ENCODE assay signal across 11 cellular contexts in the genomic region with DNA sequence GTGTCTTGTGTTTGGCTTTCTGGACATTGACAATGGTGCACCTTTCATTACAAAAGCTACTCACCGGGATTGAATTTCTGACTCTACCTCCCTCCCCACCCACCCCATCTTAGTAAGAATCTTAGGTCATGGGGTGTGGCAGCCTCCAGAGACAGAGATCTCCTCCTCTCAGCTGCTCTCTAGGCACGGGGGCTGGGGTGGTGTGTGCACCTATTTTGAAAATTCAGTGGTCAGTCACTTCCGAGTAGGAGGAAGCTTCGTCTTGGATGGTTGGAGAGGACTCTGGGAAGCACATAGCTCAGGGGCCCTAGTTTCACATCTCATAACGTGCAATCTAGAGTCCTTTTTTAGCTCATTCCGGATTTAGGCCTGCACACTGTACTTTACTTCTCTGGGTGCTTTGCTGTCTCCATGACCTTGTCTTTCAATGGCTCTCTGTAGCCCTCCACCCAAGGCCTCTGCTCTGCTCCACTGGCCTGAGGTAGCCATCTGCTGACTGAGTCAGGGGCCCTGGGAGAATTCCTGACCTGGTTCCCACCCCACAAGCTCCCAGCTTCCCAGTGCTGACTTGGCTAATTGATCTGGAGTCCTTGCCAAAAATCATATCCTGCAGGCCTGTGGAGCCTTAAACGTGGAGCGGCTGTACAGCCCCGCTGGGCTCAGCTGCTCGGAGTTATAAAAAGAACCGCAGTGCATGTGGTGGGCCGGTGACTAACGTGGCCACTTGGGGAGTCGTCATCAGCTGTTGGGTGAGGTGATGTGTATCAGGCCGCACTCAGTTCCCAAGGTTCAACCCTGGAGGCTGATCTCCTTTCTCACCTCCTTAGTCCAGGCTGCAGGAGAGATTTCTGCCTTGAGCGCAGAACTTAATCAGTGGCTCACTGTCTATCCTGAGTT. TPM values are rescaled to one million over a fixed set of nuclear protein-coding genes. Genes with fewer than 3 reads are reported as not detected.
A peak's percentile ranks its signal among the peaks of the same experiment; 100 is the strongest.
DNase-seq lines count a peak whose midpoint lies in the region; ATAC-seq and TF ChIP-seq lines count a peak whose summit lies in the region.
"Had no signal": no experiment of that assay in that cellular context is flagged by ENCODE, and none has a peak within 500 bp of the region (broad histone marks: within the 10 kb centered on the region; RNA-seq: fewer than 3 reads in every experiment).

No MANE protein-coding gene starts in this region.

- POLR2A ChIA-PET in HEK293 (lab: Yijun Ruan, JAX), result no interaction called here
- POLR2A ChIA-PET in CD8-positive, alpha-beta T cell (lab: Charles Lee), result no interaction called here
- POLR2A ChIA-PET in activated CD8-positive, alpha-beta T cell treated with anti-CD3 and anti-CD28 coated beads, Interleukin-2, amount 10 ng/mL, durations not matched to agents 7 days and 5 days (lab: Charles Lee), result no interaction called here

- H3K4me1 Mint-ChIP-seq in CD8-positive, alpha-beta T cell (ENCODE audit: low read depth), result peaks cover 9% of the 10 kb centered on the region
- peaks cover 13% of the 10 kb centered on the region for H3K4me1 Mint-ChIP-seq in activated CD8-positive, alpha-beta T cell treated with anti-CD3 and anti-CD28 coated beads, Interleukin-2, amount 10 ng/mL, durations not matched to agents 7 days and 5 days (ENCODE audit: low read depth)

- H3K4me1 ChIP-seq in HEK293 (ENCODE audit: control insufficient read depth, insufficient read depth, low read length) (no peaks in the 10 kb centered on the region), heart right ventricle (peaks cover 4 to 28% (median 17%) of the 10 kb centered on the region in 9 donors), skeletal muscle tissue (ENCODE audit: control insufficient read depth in 3 of 3, insufficient read depth in 3 of 3, low read length in 3 of 3) (peaks cover 0 to 13% (median 4%) of the 10 kb centered on the region in 3 donors)
- H3K4me1 ChIP-seq in CD8-positive, alpha-beta T cell (ENCODE audit: insufficient read depth, low read length), result peaks cover 9% of the 10 kb centered on the region

- CTCF ChIA-PET in HEK293 (lab: Yijun Ruan, JAX), result interaction anchor here (0.6 to 1.0 kb wide), 3 partner anchors 10 to 267 kb away, joined by 3 to 5 read pairs (median 3); no protein-coding TSS in a partner anchor
- CTCF ChIA-PET in CD8-positive, alpha-beta T cell (lab: Charles Lee), result interaction anchor here (0.5 to 1.4 kb wide), 5 partner anchors 40 to 106 kb away, joined by 3 to 5 read pairs (median 3); no protein-coding TSS in a partner anchor
- CTCF ChIA-PET in activated CD8-positive, alpha-beta T cell treated with anti-CD3 and anti-CD28 coated beads, Interleukin-2, amount 10 ng/mL, durations not matched to agents 7 days and 5 days (lab: Charles Lee), result interaction anchor here (2.8 kb wide), 1 partner anchor 94 kb away, joined by 7 read pairs; no protein-coding TSS in a partner anchor

- peaks cover 8% of the 10 kb centered on the region for H3K36me3 Mint-ChIP-seq in CD8-positive, alpha-beta T cell
- peaks cover 5% of the 10 kb centered on the region for H3K36me3 Mint-ChIP-seq in activated CD8-positive, alpha-beta T cell treated with anti-CD3 and anti-CD28 coated beads, Interleukin-2, amount 10 ng/mL, durations not matched to agents 7 days and 5 days (ENCODE audit: low read depth)

- WGBS in heart right ventricle, 2 donors, result 25 to 34% methylated on average over 16 of the region's 16 CpGs

- peak; percentile 86 for DNase-seq in amniotic stem cell (lab: John Stamatoyannopoulos, UW)
- DNase-seq in heart right ventricle, result peak; percentile 69 to 84
- no peak for DNase-seq in CD8-positive, alpha-beta T cell
- no peak for DNase-seq in NCI-H82 treated with DMSO at 0.1 percent for 48 hours (lab: John Stamatoyannopoulos, UW; ENCODE audit: unreplicated experiment)
- DNase-seq in NCI-H1930 (lab: John Stamatoyannopoulos, UW), result no peak
- no peak for DNase-seq in activated CD8-positive, alpha-beta T cell treated with anti-CD3 and anti-CD28 coated beads, Interleukin-2, amount 10 ng/mL, durations not matched to agents 7 days and 5 days
- DNase-seq: erythroblast, MM.1S, stomach had no signal

- H3K27me3 ChIP-seq in heart right ventricle (no peaks in the 10 kb centered on the region), skeletal muscle tissue (ENCODE audit: control insufficient read depth in 3 of 3, insufficient read depth in 3 of 3, low read length in 3 of 3) (no peaks in the 10 kb centered on the region)
- H3K27me3 ChIP-seq in CD8-positive, alpha-beta T cell (ENCODE audit: insufficient read depth, low read length), result no peaks in the 10 kb centered on the region
- H3K27me3 ChIP-seq: stomach had no signal

- H3K27ac ChIP-seq in HEK293 (ENCODE audit: extremely low read depth, low read depth, low read length) (no peak overlapping the region), heart right ventricle (peak overlapping the region in 9 of 10 donors; percentile 22 to 79 (median 63)), skeletal muscle tissue (ENCODE audit: low read depth, low read length) (peak overlapping the region; percentile 45)
- H3K27ac ChIP-seq in CD8-positive, alpha-beta T cell (ENCODE audit: low read depth, low read length), result no peak overlapping the region

- no peak overlapping the region for H3K4me3 Mint-ChIP-seq in CD8-positive, alpha-beta T cell
- no peak overlapping the region for H3K4me3 Mint-ChIP-seq in activated CD8-positive, alpha-beta T cell treated with anti-CD3 and anti-CD28 coated beads, Interleukin-2, amount 10 ng/mL, durations not matched to agents 7 days and 5 days

- peak; percentile 91 to 96 (median 94) for ATAC-seq in heart right ventricle
- ATAC-seq in CD8-positive, alpha-beta T cell, result no peak
- no peak for ATAC-seq in activated CD8-positive, alpha-beta T cell treated with anti-CD3 and anti-CD28 coated beads, Interleukin-2, amount 10 ng/mL, durations not matched to agents 7 days and 5 days

- H3K9me3 ChIP-seq in HEK293 (ENCODE audit: control insufficient read depth, insufficient read depth, low read depth, low read length) (no peaks in the 10 kb centered on the region), heart right ventricle (peaks cover 0 to 19% (median 0%) of the 10 kb centered on the region in 11 donors), skeletal muscle tissue (ENCODE audit: control insufficient read depth in 3 of 3, low read length in 3 of 3) (peaks cover 0 to 4% (median 3%) of the 10 kb centered on the region in 3 donors)
- H3K9me3 ChIP-seq in CD8-positive, alpha-beta T cell (ENCODE audit: low read length), result peaks cover 19% of the 10 kb centered on the region

- H3K36me3 ChIP-seq in HEK293 (ENCODE audit: control insufficient read depth in 2 of 2, insufficient read depth in 1 of 2, low read length in 2 of 2) (no peaks in the 10 kb centered on the region), heart right ventricle (no peaks in the 10 kb centered on the region), skeletal muscle tissue (ENCODE audit: control insufficient read depth in 3 of 3, insufficient read depth in 3 of 3, low read length in 3 of 3) (no peaks in the 10 kb centered on the region)
- H3K36me3 ChIP-seq in CD8-positive, alpha-beta T cell (ENCODE audit: insufficient read depth, low read length), result no peaks in the 10 kb centered on the region
- H3K36me3 ChIP-seq: stomach had no signal

- no peaks in the 10 kb centered on the region for H3K27me3 Mint-ChIP-seq in CD8-positive, alpha-beta T cell (ENCODE audit: low read depth)
- H3K27me3 Mint-ChIP-seq in activated CD8-positive, alpha-beta T cell treated with anti-CD3 and anti-CD28 coated beads, Interleukin-2, amount 10 ng/mL, durations not matched to agents 7 days and 5 days (ENCODE audit: low read depth), result no peaks in the 10 kb centered on the region

- peaks cover 22% of the 10 kb centered on the region for H3K9me3 Mint-ChIP-seq in CD8-positive, alpha-beta T cell
- H3K9me3 Mint-ChIP-seq in activated CD8-positive, alpha-beta T cell treated with anti-CD3 and anti-CD28 coated beads, Interleukin-2, amount 10 ng/mL, durations not matched to agents 7 days and 5 days (ENCODE audit: insufficient read depth), result peaks cover 18% of the 10 kb centered on the region

- TF ChIP-seq CTCF in HEK293 (tag by site-specific recombination; IDR thresholded peaks at IDR 0.05), result no peak
- TF ChIP-seq CTCF in heart right ventricle (IDR thresholded peaks at IDR 0.05), result no peak
- no peak for TF ChIP-seq CTCF in CD8-positive, alpha-beta T cell (IDR thresholded peaks at IDR 0.05)

- intact Hi-C loops in heart right ventricle (cut with DNase I), result no loop called here
- intact Hi-C loops in CD8-positive, alpha-beta T cell (cut with DNase I, micrococcal nuclease), result no loop called here

- H3K4me3 ChIP-seq in HEK293 (ENCODE audit: low read depth, low read length) (no peak overlapping the region), heart right ventricle (no peak overlapping the region), skeletal muscle tissue (ENCODE audit: low read length in 3 of 3) (no peak overlapping the region)
- H3K4me3 ChIP-seq in CD8-positive, alpha-beta T cell (ENCODE audit: low read depth, low read length), result no peak overlapping the region
- H3K4me3 ChIP-seq: stomach had no signal

- H3K9ac ChIP-seq in skeletal muscle tissue (ENCODE audit: low read depth in 1 of 3, low read length in 3 of 3), result no peak overlapping the region

- H3K27ac Mint-ChIP-seq in CD8-positive, alpha-beta T cell, result no peak overlapping the region
- no peak overlapping the region for H3K27ac Mint-ChIP-seq in activated CD8-positive, alpha-beta T cell treated with anti-CD3 and anti-CD28 coated beads, Interleukin-2, amount 10 ng/mL, durations not matched to agents 7 days and 5 days

TF ChIP-seq in HEK293, 187 proteins besides CTCF, POLR2A, EP300 and RAD21 (continues in another document):
- TF ChIP-seq ZNF169 (tag by site-specific recombination; IDR thresholded peaks at IDR 0.05) (no peak), ZIC2 (tag by site-specific recombination; IDR thresholded peaks at IDR 0.05) (0 out of 2 replicates have a peak, but pooled peaks have one; percentile 31), ZBTB21 (tag by site-specific recombination; IDR thresholded peaks at IDR 0.05) (no peak), ZNF596 (tag by site-specific recombination; IDR thresholded peaks at IDR 0.05) (no peak), ZNF549 (tag by site-specific recombination; IDR thresholded peaks at IDR 0.05) (no peak), ZSCAN23 (tag by site-specific recombination; IDR thresholded peaks at IDR 0.05) (no peak), ZNF324 (tag by site-specific recombination; IDR thresholded peaks at IDR 0.05) (no peak)

RNA-seq across cellular contexts. Expression of a gene that starts 19.3 kb away (rescaled TPM):
- 1 to 10 TPM in 3 of 10 donors, under 1 TPM in 7; 0.08 to 1.4 (median 0.59) TPM for total RNA-seq in heart right ventricle
- polyA plus RNA-seq in heart right ventricle, result under 1 TPM; 0.13 to 0.66 TPM
- total RNA-seq in skeletal muscle tissue, result 5.7 TPM
- not detected for total RNA-seq in CD8-positive, alpha-beta T cell
- total RNA-seq in activated CD8-positive, alpha-beta T cell treated with anti-CD3 and anti-CD28 coated beads, Interleukin-2, amount 10 ng/mL, durations not matched to agents 7 days and 5 days, result under 1 TPM in 1 of 2 experiments, not detected in 1; 0.05 TPM

RNA-seq across cellular contexts. Expression of a gene that starts 50.5 kb away (rescaled TPM):
- total RNA-seq in heart right ventricle (10 to 100 TPM in 1 of 10 donors, 1 to 10 TPM in 5, under 1 TPM in 4; 0.33 to 13.8 (median 1.2) TPM), skeletal muscle tissue (2.1 TPM)
- 1 to 10 TPM in 1 of 2 donors, under 1 TPM in 1; 0.61 to 1.5 TPM for polyA plus RNA-seq in heart right ventricle
- 10 to 100 TPM; 56.4 to 57.3 TPM for total RNA-seq in CD8-positive, alpha-beta T cell
- 100 to 1,000 TPM; 265 to 272 TPM for total RNA-seq in activated CD8-positive, alpha-beta T cell treated with anti-CD3 and anti-CD28 coated beads, Interleukin-2, amount 10 ng/mL, durations not matched to agents 7 days and 5 days

Comparison
In these comparisons a context has a peak if more than half of its experiments do, and no peak if none do; other contexts are left out.
1. H3K27ac ChIP-seq: peak in heart right ventricle (9 of 10) and skeletal muscle tissue (single experiment); none in HEK293 (single experiment) and CD8-positive, alpha-beta T cell (single experiment).
2. DNase-seq: peak in amniotic stem cell (single experiment) and heart right ventricle (2 of 2); none in CD8-positive, alpha-beta T cell (0 of 7), NCI-H82 treated with DMSO at 0.1 percent for 48 hours (single experiment), NCI-H1930 (0 of 2) and activated CD8-positive, alpha-beta T cell treated with anti-CD3 and anti-CD28 coated beads, Interleukin-2, amount 10 ng/mL, durations not matched to agents 7 days and 5 days (single experiment).
3. ATAC-seq: peak in heart right ventricle (8 of 8); none in CD8-positive, alpha-beta T cell (single experiment) and activated CD8-positive, alpha-beta T cell treated with anti-CD3 and anti-CD28 coated beads, Interleukin-2, amount 10 ng/mL, durations not matched to agents 7 days and 5 days (single experiment).
4. RNA of a gene that starts 50.5 kb away (total RNA-seq): 265 to 272 TPM in activated CD8-positive, alpha-beta T cell treated with anti-CD3 and anti-CD28 coated beads, Interleukin-2, amount 10 ng/mL, durations not matched to agents 7 days and 5 days; 56.4 to 57.3 TPM in CD8-positive, alpha-beta T cell, 2.1 TPM in skeletal muscle tissue (single experiment) and 0.33 to 13.8 TPM in heart right ventricle; every median in the first group is over 4 times any median in the second.